Comparison of ENCODE assay signal across 21 cellular contexts in genomic region chr4:101670897-101671296, GRCh38.
DNase-seq lines count a peak whose midpoint lies in the region; ATAC-seq lines count a peak whose summit lies in the region.
"Had no signal": no experiment of that assay in that cellular context is flagged by ENCODE, and none has a peak within 500 bp of the region (broad histone marks: within the 10 kb centered on the region; RNA-seq: fewer than 3 reads in every experiment).

No MANE protein-coding gene starts in this region.

- H3K27ac ChIP-seq in GM23248 (no peak overlapping the region), subcutaneous abdominal adipose tissue (ENCODE audit: low read depth, low read length) (peak overlapping the region; percentile 69)
- H3K27ac ChIP-seq: C4-2B had no signal

- H3K27ac Mint-ChIP-seq in memory B cell, result peak overlapping the region; percentile 18
- H3K27ac Mint-ChIP-seq: CD8-positive, alpha-beta memory T cell; GM23338 had no signal

- no peaks in the 10 kb centered on the region for H3K79me2 ChIP-seq in GM23248 (ENCODE audit: insufficient read depth)

- H2AFZ ChIP-seq in GM23248, result no peak overlapping the region

- H3K36me3 ChIP-seq in GM23248 (ENCODE audit: low read depth), result no peaks in the 10 kb centered on the region
- no peaks in the 10 kb centered on the region for H3K36me3 ChIP-seq in subcutaneous abdominal adipose tissue (ENCODE audit: control insufficient read depth in 5 of 5, insufficient read depth in 5 of 5, low read length in 5 of 5)

- no peaks in the 10 kb centered on the region for H4K20me1 ChIP-seq in GM23248 (ENCODE audit: insufficient read depth)

- H3K4me1 ChIP-seq in GM23248 (ENCODE audit: insufficient read depth) (no peaks in the 10 kb centered on the region), subcutaneous abdominal adipose tissue (ENCODE audit: control insufficient read depth in 5 of 5, insufficient read depth in 5 of 5, low read length in 5 of 5) (peaks cover 3 to 32% (median 15%) of the 10 kb centered on the region in 5 donors)

- H3K4me2 ChIP-seq in GM23248 (ENCODE audit: unreplicated experiment), result no peak overlapping the region
- H3K4me2 ChIP-seq: GM23338 had no signal

- H3K9me3 ChIP-seq in GM23248 (ENCODE audit: low read depth) (peaks cover 4% of the 10 kb centered on the region), subcutaneous abdominal adipose tissue (ENCODE audit: control insufficient read depth in 5 of 5, low read length in 5 of 5) (peaks cover 0 to 8% (median 2%) of the 10 kb centered on the region in 5 donors)

- H3K4me1 Mint-ChIP-seq in memory B cell, result peaks cover 7% of the 10 kb centered on the region
- H3K4me1 Mint-ChIP-seq: CD8-positive, alpha-beta memory T cell; GM23338 had no signal

- 28 to 40% methylated on average over 3 of the region's 3 CpGs for WGBS in GM23248 (ENCODE audit: low coverage in 1 of 2, low lambda C conversion rate in 2 of 2, missing lambda C conversion rate in 2 of 2), 2 experiments

- DNase-seq in GM23248 (peak; percentile 17), fibroblast of gingiva (ENCODE audit: low read depth) (peak; percentile 89), memory B cell (ENCODE audit: low spot score in 2 of 2) (no peak), NOMO-1 (lab: John Stamatoyannopoulos, UW; ENCODE audit: unreplicated experiment in 2 of 2) (no peak), KG1 (lab: John Stamatoyannopoulos, UW) (no peak), NCI-H1105 treated with DMSO at 0.1 percent for 48 hours (lab: John Stamatoyannopoulos, UW) (no peak)
- DNase-seq: ACHN; Calu3; CD8-positive, alpha-beta memory T cell; DMS153; IMR-90; NCI-H1105; NCI-H2029 treated with DMSO at 0.1 percent for 48 hours; NCI-H446; NCI-H526; OCI-M1 had no signal

- no peaks in the 10 kb centered on the region for H3K27me3 ChIP-seq in GM23248 (replicated peaks; ENCODE audit: insufficient read depth)
- H3K27me3 ChIP-seq in subcutaneous abdominal adipose tissue (ENCODE audit: control insufficient read depth in 5 of 5, insufficient read depth in 4 of 5, low read length in 5 of 5), result no peaks in the 10 kb centered on the region

- H3K9ac ChIP-seq in GM23248 (no peak overlapping the region), subcutaneous abdominal adipose tissue (ENCODE audit: low read length in 5 of 5) (peak overlapping the region in 1 of 5 donors; percentile 63)

- no peaks in the 10 kb centered on the region for H3K9me3 Mint-ChIP-seq in memory B cell

- no peaks in the 10 kb centered on the region for H3K9me2 ChIP-seq in GM23248 (ENCODE audit: insufficient read depth)

- H3K27me3 Mint-ChIP-seq in memory B cell, result no peaks in the 10 kb centered on the region

- H3K36me3 Mint-ChIP-seq in memory B cell, result no peaks in the 10 kb centered on the region

- H3K4me3 ChIP-seq in GM23248 (no peak overlapping the region), subcutaneous abdominal adipose tissue (ENCODE audit: low read depth in 1 of 5, low read length in 5 of 5) (peak overlapping the region in 2 of 5 donors; percentile 13 to 38)
- H3K4me3 ChIP-seq: GM23338 had no signal

- ATAC-seq in memory B cell (ENCODE audit: low read depth) (no peak), GM18858 (IDR thresholded peaks at IDR 0.05; ENCODE audit: unreplicated experiment) (no peak)
- ATAC-seq: GM23338, HCT116 had no signal

- in situ Hi-C loops in GM23248 (cut with MboI), result no loop called here

- no peak overlapping the region for H3K4me3 Mint-ChIP-seq in memory B cell
- H3K4me3 Mint-ChIP-seq: CD8-positive, alpha-beta memory T cell; GM23338 had no signal

- H3F3A ChIP-seq in GM23248 (ENCODE audit: insufficient read depth), result 0 out of 2 replicates have a peak, but pooled peaks cover 5% of the 10 kb centered on the region

Comparison
In these comparisons a context has a peak if more than half of its experiments do, and no peak if none do; other contexts are left out.
1. DNase-seq: peak in GM23248 (single experiment) and fibroblast of gingiva (single experiment); none in memory B cell (0 of 2), NOMO-1 (0 of 2), KG1 (single experiment) and NCI-H1105 treated with DMSO at 0.1 percent for 48 hours (single experiment).